In genomic region chr5:57082441-57083067, GRCh38 we compare ENCODE assay signal across 8 cellular contexts.
DNase-seq lines count a peak whose midpoint lies in the region; ATAC-seq and TF ChIP-seq lines count a peak whose summit lies in the region.

No MANE protein-coding gene starts in this region.

- H3K9ac ChIP-seq in liver (ENCODE audit: low read depth in 1 of 2, low read length in 2 of 2), result no peak overlapping the region

- no peak for ATAC-seq in GM19397 (IDR thresholded peaks at IDR 0.05; ENCODE audit: unreplicated experiment)

- no peak overlapping the region for H3K27ac ChIP-seq in brain microvascular endothelial cell
- H3K27ac ChIP-seq in liver (ENCODE audit: low read depth in 1 of 2, low read length in 2 of 2), result no peak overlapping the region

- no peaks in the 10 kb centered on the region for H3K27me3 ChIP-seq in brain microvascular endothelial cell (replicated peaks)
- no peaks in the 10 kb centered on the region for H3K27me3 ChIP-seq in liver (ENCODE audit: control insufficient read depth in 4 of 4, insufficient read depth in 4 of 4, low read length in 3 of 4)

- H3K9me3 ChIP-seq in liver (ENCODE audit: control insufficient read depth in 4 of 4, low read length in 3 of 4), result no peaks in the 10 kb centered on the region

- peak; percentile 63 to 71 for TF ChIP-seq RAD21 in liver (IDR thresholded peaks at IDR 0.05)

- TF ChIP-seq CTCF in LNCaP clone FGC (IDR thresholded peaks at IDR 0.05; ENCODE audit: control insufficient read depth, extremely low read depth, insufficient read depth) (peak; percentile 40), brain microvascular endothelial cell (IDR thresholded peaks at IDR 0.05; ENCODE audit: low read depth, low read length, missing control alignments) (peak; percentile 42), liver (IDR thresholded peaks at IDR 0.05; ENCODE audit: low read depth, low read length, missing input control) (peak; percentile 30)

- H3K4me3 ChIP-seq in LNCaP clone FGC (ENCODE audit: low read depth, low read length) (no peak overlapping the region), brain microvascular endothelial cell (ENCODE audit: low read depth, low read length) (no peak overlapping the region), liver (ENCODE audit: low read depth in 1 of 3, low read length in 3 of 3) (no peak overlapping the region)

- 89% methylated on average over 7 of the region's 7 CpGs for WGBS in liver

- in situ Hi-C loops in brain microvascular endothelial cell (cut with HindIII; ENCODE audit: low pct_ligation_motif_present, low sequenced_read_pairs) (no loop called here), G401 (cut with HindIII; ENCODE audit: low sequenced_read_pairs) (no loop called here)

- H3K4me1 ChIP-seq in liver (ENCODE audit: control insufficient read depth in 4 of 4, insufficient read depth in 4 of 4, low read length in 3 of 4), result no peaks in the 10 kb centered on the region

- no peaks in the 10 kb centered on the region for H3K36me3 ChIP-seq in brain microvascular endothelial cell (replicated peaks)
- no peaks in the 10 kb centered on the region for H3K36me3 ChIP-seq in liver (ENCODE audit: control insufficient read depth in 4 of 4, insufficient read depth in 3 of 4, low read depth in 1 of 4, low read length in 3 of 4)

- DNase-seq in DMS53 (lab: John Stamatoyannopoulos, UW) (peak; percentile 60), LNCaP clone FGC (ENCODE audit: low read depth) (no peak), brain microvascular endothelial cell (peak; percentile 5), G401 (ENCODE audit: low spot score) (no peak)
- DNase-seq in activated CD4-positive, alpha-beta T cell treated with anti-CD3 and anti-CD28 coated beads, Interleukin-2, amount 50 U/mL, for 4 hours, result no peak
- no peak for DNase-seq in stimulated activated naive CD4-positive, alpha-beta T cell (lab: John Stamatoyannopoulos, UW)

TF ChIP-seq in liver, 16 proteins besides CTCF, POLR2A, EP300 and RAD21:
- TF ChIP-seq EGR1 (IDR thresholded peaks at IDR 0.05; ENCODE audit: low read depth in 2 of 2) (no peak), GABPA (IDR thresholded peaks at IDR 0.05 in 1 of 2, conservative IDR thresholded peaks at IDR 0.05 in 1 of 2) (no peak), ATF3 (IDR thresholded peaks at IDR 0.05) (no peak), RXRA (IDR thresholded peaks at IDR 0.05) (no peak), SP1 (IDR thresholded peaks at IDR 0.05) (no peak), JUND (IDR thresholded peaks at IDR 0.05) (no peak), REST (IDR thresholded peaks at IDR 0.05) (no peak), FOXA1 (IDR thresholded peaks at IDR 0.05) (no peak), NR2F2 (IDR thresholded peaks at IDR 0.05) (no peak), MAX (IDR thresholded peaks at IDR 0.05) (no peak), YY1 (IDR thresholded peaks at IDR 0.05) (no peak), FOXA2 (IDR thresholded peaks at IDR 0.05) (no peak), ZBTB33 (IDR thresholded peaks at IDR 0.05) (no peak), TAF1 (conservative IDR thresholded peaks at IDR 0.05) (no peak), HNF4A (conservative IDR thresholded peaks at IDR 0.05) (no peak), HNF4G (IDR thresholded peaks at IDR 0.05) (no peak)
TF ChIP-seq in liver: peak in this region for 0.

Comparison
In these comparisons a context has a peak if more than half of its experiments do, and no peak if none do; other contexts are left out.
1. DNase-seq: peak in DMS53 (single experiment) and brain microvascular endothelial cell (single experiment); none in LNCaP clone FGC (single experiment), activated CD4-positive, alpha-beta T cell treated with anti-CD3 and anti-CD28 coated beads, Interleukin-2, amount 50 U/mL, for 4 hours (0 of 2), G401 (single experiment) and stimulated activated naive CD4-positive, alpha-beta T cell (0 of 6).
2. Peak in every context shown above with its lines, with median percentiles within 50 percentile points of each other: CTCF ChIP-seq.